Comparison of ENCODE assay signal across 19 cellular contexts in the genomic region with DNA sequence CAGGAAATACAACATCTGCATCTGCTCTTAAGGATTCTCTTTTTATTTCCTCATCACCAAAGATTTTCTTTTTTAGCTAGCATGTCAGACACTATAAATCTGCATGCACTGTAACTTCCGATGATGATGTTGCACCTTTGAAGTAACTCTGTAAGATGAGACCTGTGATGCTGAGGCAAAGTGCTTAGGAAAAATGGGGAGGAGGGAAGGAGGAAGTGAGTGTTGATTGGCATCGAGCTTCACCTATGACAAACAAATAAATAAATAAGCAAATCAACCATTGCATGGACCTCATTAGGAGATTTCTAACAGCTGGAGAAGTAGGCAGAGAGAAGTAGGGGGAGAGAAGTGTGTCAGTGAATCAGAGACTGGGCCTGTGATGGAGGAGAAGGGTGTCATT.
"Had no signal": no experiment of that assay in that cellular context is flagged by ENCODE, and none has a peak within 500 bp of the region (broad histone marks: within the 10 kb centered on the region; RNA-seq: fewer than 3 reads in every experiment).

No MANE protein-coding gene starts in this region.

- FAIRE-seq: bronchial epithelial cell had no signal

- H3K4me1 ChIP-seq: right atrium auricular region, tibial artery had no signal

- ATAC-seq: heart right ventricle had no signal

- H3K4me3 ChIP-seq: esophagus squamous epithelium, heart right ventricle, right atrium auricular region, tibial artery had no signal

- H3K36me3 ChIP-seq: esophagus squamous epithelium, heart right ventricle, right atrium auricular region, tibial artery had no signal

- H3K4me3 Mint-ChIP-seq: activated naive CD8-positive, alpha-beta T cell; mesothelial cell of epicardium had no signal

- H3K9me3 ChIP-seq: esophagus squamous epithelium, heart right ventricle, right atrium auricular region, tibial artery had no signal

- H3K9me3 Mint-ChIP-seq: mesothelial cell of epicardium had no signal

- H3K27me3 Mint-ChIP-seq: progenitor cell of endocrine pancreas had no signal

- H3K36me3 Mint-ChIP-seq: activated naive CD8-positive, alpha-beta T cell; mesothelial cell of epicardium had no signal

- H3K27ac Mint-ChIP-seq: activated naive CD8-positive, alpha-beta T cell; mesothelial cell of epicardium had no signal

- H3K27me3 ChIP-seq: esophagus squamous epithelium, heart right ventricle, right atrium auricular region, tibial artery had no signal

- H3K27ac ChIP-seq: esophagus squamous epithelium, right atrium auricular region, tibial artery had no signal

- DNase-seq: activated CD4-positive, alpha-beta T cell treated with anti-CD3 and anti-CD28 coated beads, Interleukin-2, amount 50 U/mL, for 1 hour; activated CD4-positive, CD25-positive, alpha-beta regulatory T cell; activated CD8-positive, alpha-beta memory T cell treated with anti-CD3 and anti-CD28 coated beads for 24 hours; activated CD8-positive, alpha-beta memory T cell treated with anti-CD3 and anti-CD28 coated beads, Interleukin-2, amount 50 U/mL, for 48 hours; activated effector memory CD4-positive, alpha-beta T cell treated with anti-CD3 and anti-CD28 coated beads, Interleukin-2, amount 50 U/mL, for 16 hours; activated T-cell treated with anti-CD3 and anti-CD28 coated beads, Interleukin-2, amount 50 U/mL, for 48 hours; cerebellar nuclear complex; effector CD8-positive, alpha-beta T cell; esophagus squamous epithelium; heart right ventricle; stimulated activated CD4-positive, alpha-beta T cell treated with anti-CD3 and anti-CD28 coated beads, Interleukin-2, amount 100 ng/mL, for 24 hours; stimulated activated naive CD4-positive, alpha-beta T cell treated with Interleukin-2 at 50 U/mL for 16 hours; substantia nigra; tibial artery had no signal
